Comparison of ENCODE assay signal across 23 cellular contexts in genomic region chr5:3853366-3853765, GRCh38.
"Had no signal": no experiment of that assay in that cellular context is flagged by ENCODE, and none has a peak within 500 bp of the region (broad histone marks: within the 10 kb centered on the region; RNA-seq: fewer than 3 reads in every experiment).

No MANE protein-coding gene starts in this region.

- H3K4me3 ChIP-seq: dorsolateral prefrontal cortex, gastrocnemius medialis, mucosa of descending colon, neural progenitor cell, prostate gland, right lobe of liver, thoracic aorta, tibial nerve, upper lobe of right lung, uterus had no signal

- DNase-seq: dorsolateral prefrontal cortex; effector CD4-positive, alpha-beta T cell; gastrocnemius medialis; head of caudate nucleus; hippocampal formation; left colon; mesenchymal stem cell; mucosa of descending colon; naive B cell; right lobe of liver; small intestine; stimulated activated CD4-positive, alpha-beta T cell treated with anti-CD3 and anti-CD28 coated beads, Interleukin-15, amount 100 ng/mL, for 24 hours; stimulated activated CD4-positive, alpha-beta T cell treated with anti-CD3 and anti-CD28 coated beads, Interleukin-2, amount 100 ng/mL, for 48 hours; stimulated activated naive B cell treated with anti-CD40 and anti-IgM and Interleukin-4, amounts not matched to agents 10 μg/mL and 1 μg/mL and 100 μg/mL, for 72 hours; upper lobe of right lung; uterus had no signal

- H3K27me3 Mint-ChIP-seq: naive B cell; stimulated activated naive B cell treated with anti-CD40 and anti-IgM and Interleukin-4, amounts not matched to agents 10 μg/mL and 1 μg/mL and 100 μg/mL, for 72 hours; stimulated activated naive CD8-positive, alpha-beta T cell treated with anti-CD3 and anti-CD28 coated beads, Interleukin-15, Interleukin-2, amounts not matched to agents 100 ng/mL and 50 ng/mL, for 24 hours had no signal

- H3K27ac Mint-ChIP-seq: mesothelial cell of epicardium; naive B cell; neural progenitor cell; stimulated activated naive B cell treated with anti-CD40 and anti-IgM and Interleukin-4, amounts not matched to agents 10 μg/mL and 1 μg/mL and 100 μg/mL, for 72 hours; stimulated activated naive CD8-positive, alpha-beta T cell treated with anti-CD3 and anti-CD28 coated beads, Interleukin-15, Interleukin-2, amounts not matched to agents 100 ng/mL and 50 ng/mL, for 24 hours had no signal

- ATAC-seq: gastrocnemius medialis; left colon; mucosa of descending colon; right lobe of liver; stimulated activated naive B cell treated with anti-CD40 and anti-IgM and Interleukin-4, amounts not matched to agents 10 μg/mL and 1 μg/mL and 100 μg/mL, for 72 hours had no signal

- H3K27ac ChIP-seq: dorsolateral prefrontal cortex, gastrocnemius medialis, neural progenitor cell, prostate gland, right lobe of liver, thoracic aorta, tibial nerve, upper lobe of right lung, uterus had no signal

- H3K4me3 Mint-ChIP-seq: mesothelial cell of epicardium; naive B cell; nephron; neural progenitor cell; stimulated activated naive B cell treated with anti-CD40 and anti-IgM and Interleukin-4, amounts not matched to agents 10 μg/mL and 1 μg/mL and 100 μg/mL, for 72 hours; stimulated activated naive CD8-positive, alpha-beta T cell treated with anti-CD3 and anti-CD28 coated beads, Interleukin-15, Interleukin-2, amounts not matched to agents 100 ng/mL and 50 ng/mL, for 24 hours had no signal

- H3K9me3 Mint-ChIP-seq: mesothelial cell of epicardium; naive B cell; nephron; neural progenitor cell; stimulated activated naive B cell treated with anti-CD40 and anti-IgM and Interleukin-4, amounts not matched to agents 10 μg/mL and 1 μg/mL and 100 μg/mL, for 72 hours; stimulated activated naive CD8-positive, alpha-beta T cell treated with anti-CD3 and anti-CD28 coated beads, Interleukin-15, Interleukin-2, amounts not matched to agents 100 ng/mL and 50 ng/mL, for 24 hours had no signal

- H3K4me1 ChIP-seq: gastrocnemius medialis, prostate gland, right lobe of liver, tibial nerve, upper lobe of right lung, uterus had no signal

- H3K36me3 ChIP-seq: gastrocnemius medialis, neural progenitor cell, prostate gland, right lobe of liver, thoracic aorta, tibial nerve, upper lobe of right lung, uterus had no signal

- H3K36me3 Mint-ChIP-seq: mesothelial cell of epicardium; naive B cell; neural progenitor cell; stimulated activated naive B cell treated with anti-CD40 and anti-IgM and Interleukin-4, amounts not matched to agents 10 μg/mL and 1 μg/mL and 100 μg/mL, for 72 hours had no signal

- H3K9me3 ChIP-seq: gastrocnemius medialis, prostate gland, right lobe of liver, thoracic aorta, tibial nerve, upper lobe of right lung, uterus had no signal

- H3K27me3 ChIP-seq: gastrocnemius medialis, right lobe of liver, tibial nerve, upper lobe of right lung, uterus had no signal
